Comparison of ENCODE assay signal across 1 cellular context in the genomic region with DNA sequence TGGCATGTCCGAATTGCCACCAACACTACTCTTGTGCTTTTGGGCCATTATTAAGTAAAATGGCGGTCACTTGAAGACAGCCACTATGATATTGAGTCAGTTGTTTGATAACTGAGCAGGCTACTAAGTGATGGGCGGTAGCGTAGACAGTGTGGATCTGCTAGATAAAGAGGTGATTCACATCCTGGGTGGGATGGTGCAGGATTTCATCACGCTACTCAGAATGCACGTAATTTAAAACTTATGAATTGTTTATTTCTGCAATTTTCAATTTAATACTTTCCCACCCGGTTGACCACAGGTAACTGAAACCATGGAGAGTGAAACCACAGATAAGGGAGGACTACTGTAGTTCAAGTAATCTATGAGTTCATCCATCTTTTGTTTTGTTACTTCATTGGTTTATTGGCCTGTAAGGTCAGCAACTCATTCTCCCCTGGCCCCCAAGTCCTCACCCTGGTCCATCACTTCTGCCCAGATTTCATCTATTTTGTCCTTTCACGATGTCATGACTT.
A peak's percentile ranks its signal among the peaks of the same experiment; 100 is the strongest.
TF ChIP-seq lines count a peak whose summit lies in the region.

No MANE protein-coding gene starts in this region.

TF ChIP-seq in K562, 482 proteins besides CTCF, POLR2A, EP300 and RAD21 (continued from another document and continues in another):
- TF ChIP-seq, protein P1, sequence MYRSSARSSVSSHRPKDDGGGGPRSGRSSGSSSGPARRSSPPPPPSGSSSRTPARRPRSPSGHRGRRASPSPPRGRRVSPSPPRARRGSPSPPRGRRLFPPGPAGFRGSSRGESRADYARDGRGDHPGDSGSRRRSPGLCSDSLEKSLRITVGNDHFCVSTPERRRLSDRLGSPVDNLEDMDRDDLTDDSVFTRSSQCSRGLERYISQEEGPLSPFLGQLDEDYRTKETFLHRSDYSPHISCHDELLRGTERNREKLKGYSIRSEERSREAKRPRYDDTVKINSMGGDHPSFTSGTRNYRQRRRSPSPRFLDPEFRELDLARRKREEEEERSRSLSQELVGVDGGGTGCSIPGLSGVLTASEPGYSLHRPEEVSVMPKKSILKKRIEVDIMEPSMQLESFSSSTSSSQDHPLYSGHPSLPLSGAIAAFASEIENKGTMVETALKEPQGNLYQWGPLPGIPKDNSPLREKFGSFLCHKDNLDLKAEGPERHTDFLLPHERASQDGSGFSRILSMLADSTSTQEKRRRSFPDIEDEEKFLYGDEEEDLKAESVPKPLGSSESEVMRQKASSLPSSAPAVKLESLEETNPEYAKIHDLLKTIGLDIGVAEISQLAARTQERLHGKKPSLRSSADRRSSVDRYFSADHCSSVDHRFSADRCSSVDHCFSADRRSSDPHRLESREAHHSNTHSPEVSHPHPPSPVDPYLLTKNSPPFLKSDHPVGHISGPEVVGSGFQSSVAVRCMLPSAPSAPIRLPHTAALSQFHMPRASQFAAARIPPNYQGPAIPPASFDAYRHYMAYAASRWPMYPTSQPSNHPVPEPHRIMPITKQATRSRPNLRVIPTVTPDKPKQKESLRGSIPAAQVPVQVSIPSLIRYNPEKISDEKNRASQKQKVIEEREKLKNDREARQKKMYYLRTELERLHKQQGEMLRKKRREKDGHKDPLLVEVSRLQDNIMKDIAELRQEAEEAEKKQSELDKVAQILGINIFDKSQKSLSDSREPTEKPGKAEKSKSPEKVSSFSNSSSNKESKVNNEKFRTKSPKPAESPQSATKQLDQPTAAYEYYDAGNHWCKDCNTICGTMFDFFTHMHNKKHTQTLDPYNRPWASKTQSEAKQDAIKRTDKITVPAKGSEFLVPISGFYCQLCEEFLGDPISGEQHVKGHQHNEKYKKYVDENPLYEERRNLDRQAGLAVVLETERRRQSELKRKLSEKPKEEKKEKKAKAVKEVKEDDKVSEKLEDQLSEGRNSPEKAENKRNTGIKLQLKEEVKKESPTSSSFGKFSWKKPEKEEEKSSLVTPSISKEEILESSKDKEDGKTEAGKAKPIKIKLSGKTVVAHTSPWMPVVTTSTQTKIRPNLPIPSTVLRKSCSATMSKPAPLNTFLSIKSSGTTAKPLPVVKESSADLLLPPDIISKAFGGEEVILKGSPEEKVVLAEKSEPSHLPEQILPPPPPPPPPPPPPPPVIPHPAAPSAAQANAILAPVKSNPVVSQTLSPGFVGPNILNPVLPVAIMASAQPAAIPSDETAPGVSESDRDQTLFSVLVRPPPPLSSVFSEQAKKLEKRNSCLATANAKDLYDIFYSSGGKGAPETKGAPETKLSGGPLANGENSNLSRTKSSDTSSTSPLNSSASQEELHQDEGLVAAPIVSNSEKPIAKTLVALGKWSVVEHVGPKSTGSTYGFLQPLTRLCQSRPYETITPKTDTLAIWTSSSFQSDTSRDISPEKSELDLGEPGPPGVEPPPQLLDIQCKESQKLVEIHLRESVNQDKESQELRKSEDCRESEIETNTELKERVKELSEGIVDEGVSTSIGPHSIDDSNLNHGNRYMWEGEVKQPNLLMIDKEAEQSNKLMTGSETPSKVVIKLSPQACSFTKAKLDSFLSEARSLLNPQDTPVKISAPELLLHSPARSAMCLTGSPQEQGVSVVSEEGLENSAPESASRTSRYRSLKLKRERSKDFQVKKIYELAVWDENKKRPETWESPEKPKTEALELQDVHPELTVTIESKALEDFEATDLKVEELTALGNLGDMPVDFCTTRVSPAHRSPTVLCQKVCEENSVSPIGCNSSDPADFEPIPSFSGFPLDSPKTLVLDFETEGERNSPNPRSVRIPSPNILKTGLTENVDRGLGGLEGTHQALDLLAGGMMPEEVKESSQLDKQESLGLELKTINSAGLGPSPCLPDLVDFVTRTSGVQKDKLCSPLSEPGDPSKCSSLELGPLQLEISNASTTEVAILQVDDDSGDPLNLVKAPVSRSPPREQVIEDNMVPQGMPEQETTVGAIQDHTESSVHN (IDR thresholded peaks at IDR 0.05; ENCODE audit: borderline replicate concordance in 1 of 2, low read depth in 1 of 2) = 0 out of 4 replicates have a peak, but pooled peaks of 1 of the 2 experiments have one; percentile 49
- peak in 1 of 2 experiments; percentile 40; a peak in 1 of 4 replicates for TF ChIP-seq KDM1A (IDR thresholded peaks at IDR 0.05)
- TF ChIP-seq TAL1 (IDR thresholded peaks at IDR 0.05) = peak; percentile 57; the same call in 1 of the 2 replicates
- TF ChIP-seq, protein P2, sequence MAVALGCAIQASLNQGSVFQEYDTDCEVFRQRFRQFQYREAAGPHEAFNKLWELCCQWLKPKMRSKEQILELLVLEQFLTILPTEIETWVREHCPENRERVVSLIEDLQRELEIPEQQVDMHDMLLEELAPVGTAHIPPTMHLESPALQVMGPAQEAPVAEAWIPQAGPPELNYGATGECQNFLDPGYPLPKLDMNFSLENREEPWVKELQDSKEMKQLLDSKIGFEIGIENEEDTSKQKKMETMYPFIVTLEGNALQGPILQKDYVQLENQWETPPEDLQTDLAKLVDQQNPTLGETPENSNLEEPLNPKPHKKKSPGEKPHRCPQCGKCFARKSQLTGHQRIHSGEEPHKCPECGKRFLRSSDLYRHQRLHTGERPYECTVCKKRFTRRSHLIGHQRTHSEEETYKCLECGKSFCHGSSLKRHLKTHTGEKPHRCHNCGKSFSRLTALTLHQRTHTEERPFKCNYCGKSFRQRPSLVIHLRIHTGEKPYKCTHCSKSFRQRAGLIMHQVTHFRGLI (CRISPR knock-in tag; IDR thresholded peaks at IDR 0.05) = no peak
- TF ChIP-seq LEF1 (IDR thresholded peaks at IDR 0.05) = peak; percentile 22; the same call in 1 of the 2 replicates
- TF ChIP-seq SAFB2 (IDR thresholded peaks at IDR 0.05; ENCODE audit: borderline replicate concordance, low read depth, low read length, severe bottlenecking) = no peak
- TF ChIP-seq, protein P3, sequence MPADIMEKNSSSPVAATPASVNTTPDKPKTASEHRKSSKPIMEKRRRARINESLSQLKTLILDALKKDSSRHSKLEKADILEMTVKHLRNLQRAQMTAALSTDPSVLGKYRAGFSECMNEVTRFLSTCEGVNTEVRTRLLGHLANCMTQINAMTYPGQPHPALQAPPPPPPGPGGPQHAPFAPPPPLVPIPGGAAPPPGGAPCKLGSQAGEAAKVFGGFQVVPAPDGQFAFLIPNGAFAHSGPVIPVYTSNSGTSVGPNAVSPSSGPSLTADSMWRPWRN (IDR thresholded peaks at IDR 0.05; ENCODE audit: low read depth) = 0 out of 2 replicates have a peak, but pooled peaks have one; percentile 22
- TF ChIP-seq EGR1 (conservative IDR thresholded peaks at IDR 0.05) = 0 out of 2 replicates have a peak, but pooled peaks have one; percentile 18
- TF ChIP-seq ZNF311 (CRISPR knock-in tag; IDR thresholded peaks at IDR 0.05) = no peak
- peak in 1 of 3 experiments; percentile 75 for TF ChIP-seq YY1 (IDR thresholded peaks at IDR 0.05; ENCODE audit: borderline replicate concordance in 1 of 3, control insufficient read depth in 1 of 3, extremely low read depth in 1 of 3, insufficient read depth in 3 of 3, insufficient read length in 1 of 3, insufficient replicate concordance in 2 of 3, low read depth in 1 of 3, low read length in 2 of 3)
- TF ChIP-seq ELF4 (CRISPR knock-in tag; IDR thresholded peaks at IDR 0.05) = no peak
- peak; percentile 66 for TF ChIP-seq SOX6 (IDR thresholded peaks at IDR 0.05)
- TF ChIP-seq CEBPB (tag; IDR thresholded peaks at IDR 0.05) = peak; percentile 52
- no peak for TF ChIP-seq POLR2B (IDR thresholded peaks at IDR 0.05; ENCODE audit: low read depth, partially characterized antibody)
- TF ChIP-seq CREM (IDR thresholded peaks at IDR 0.05; ENCODE audit: low read depth) = peak; percentile 62
- TF ChIP-seq JUND (IDR thresholded peaks at IDR 0.05; ENCODE audit: borderline replicate concordance, low read depth, low read length) = peak; percentile 95
- TF ChIP-seq JUND (tag; IDR thresholded peaks at IDR 0.05; ENCODE audit: borderline replicate concordance, low read depth, low read length) = peak; percentile 65; the same call in 1 of the 3 replicates
- TF ChIP-seq, protein P4, sequence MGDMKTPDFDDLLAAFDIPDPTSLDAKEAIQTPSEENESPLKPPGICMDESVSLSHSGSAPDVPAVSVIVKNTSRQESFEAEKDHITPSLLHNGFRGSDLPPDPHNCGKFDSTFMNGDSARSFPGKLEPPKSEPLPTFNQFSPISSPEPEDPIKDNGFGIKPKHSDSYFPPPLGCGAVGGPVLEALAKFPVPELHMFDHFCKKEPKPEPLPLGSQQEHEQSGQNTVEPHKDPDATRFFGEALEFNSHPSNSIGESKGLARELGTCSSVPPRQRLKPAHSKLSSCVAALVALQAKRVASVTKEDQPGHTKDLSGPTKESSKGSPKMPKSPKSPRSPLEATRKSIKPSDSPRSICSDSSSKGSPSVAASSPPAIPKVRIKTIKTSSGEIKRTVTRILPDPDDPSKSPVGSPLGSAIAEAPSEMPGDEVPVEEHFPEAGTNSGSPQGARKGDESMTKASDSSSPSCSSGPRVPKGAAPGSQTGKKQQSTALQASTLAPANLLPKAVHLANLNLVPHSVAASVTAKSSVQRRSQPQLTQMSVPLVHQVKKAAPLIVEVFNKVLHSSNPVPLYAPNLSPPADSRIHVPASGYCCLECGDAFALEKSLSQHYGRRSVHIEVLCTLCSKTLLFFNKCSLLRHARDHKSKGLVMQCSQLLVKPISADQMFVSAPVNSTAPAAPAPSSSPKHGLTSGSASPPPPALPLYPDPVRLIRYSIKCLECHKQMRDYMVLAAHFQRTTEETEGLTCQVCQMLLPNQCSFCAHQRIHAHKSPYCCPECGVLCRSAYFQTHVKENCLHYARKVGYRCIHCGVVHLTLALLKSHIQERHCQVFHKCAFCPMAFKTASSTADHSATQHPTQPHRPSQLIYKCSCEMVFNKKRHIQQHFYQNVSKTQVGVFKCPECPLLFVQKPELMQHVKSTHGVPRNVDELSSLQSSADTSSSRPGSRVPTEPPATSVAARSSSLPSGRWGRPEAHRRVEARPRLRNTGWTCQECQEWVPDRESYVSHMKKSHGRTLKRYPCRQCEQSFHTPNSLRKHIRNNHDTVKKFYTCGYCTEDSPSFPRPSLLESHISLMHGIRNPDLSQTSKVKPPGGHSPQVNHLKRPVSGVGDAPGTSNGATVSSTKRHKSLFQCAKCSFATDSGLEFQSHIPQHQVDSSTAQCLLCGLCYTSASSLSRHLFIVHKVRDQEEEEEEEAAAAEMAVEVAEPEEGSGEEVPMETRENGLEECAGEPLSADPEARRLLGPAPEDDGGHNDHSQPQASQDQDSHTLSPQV (IDR thresholded peaks at IDR 0.05) = peak; percentile 69; the same call in 1 of the 2 replicates
- no peak for TF ChIP-seq NR2C2 (CRISPR knock-in tag; IDR thresholded peaks at IDR 0.05)
- peak; percentile 60; the same call in 1 of the 2 replicates for TF ChIP-seq NR2C2 (tag; IDR thresholded peaks at IDR 0.05)
- TF ChIP-seq, protein P5, sequence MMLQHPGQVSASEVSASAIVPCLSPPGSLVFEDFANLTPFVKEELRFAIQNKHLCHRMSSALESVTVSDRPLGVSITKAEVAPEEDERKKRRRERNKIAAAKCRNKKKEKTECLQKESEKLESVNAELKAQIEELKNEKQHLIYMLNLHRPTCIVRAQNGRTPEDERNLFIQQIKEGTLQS (IDR thresholded peaks at IDR 0.05) = peak; percentile 93
- TF ChIP-seq, protein P5 (CRISPR knock-in tag; conservative IDR thresholded peaks at IDR 0.05) = no peak
- TF ChIP-seq, protein P6, sequence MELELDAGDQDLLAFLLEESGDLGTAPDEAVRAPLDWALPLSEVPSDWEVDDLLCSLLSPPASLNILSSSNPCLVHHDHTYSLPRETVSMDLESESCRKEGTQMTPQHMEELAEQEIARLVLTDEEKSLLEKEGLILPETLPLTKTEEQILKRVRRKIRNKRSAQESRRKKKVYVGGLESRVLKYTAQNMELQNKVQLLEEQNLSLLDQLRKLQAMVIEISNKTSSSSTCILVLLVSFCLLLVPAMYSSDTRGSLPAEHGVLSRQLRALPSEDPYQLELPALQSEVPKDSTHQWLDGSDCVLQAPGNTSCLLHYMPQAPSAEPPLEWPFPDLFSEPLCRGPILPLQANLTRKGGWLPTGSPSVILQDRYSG (tag; conservative IDR thresholded peaks at IDR 0.05; ENCODE audit: low read depth) = no peak
- TF ChIP-seq ZNF324 (CRISPR knock-in tag; IDR thresholded peaks at IDR 0.05) = no peak
- peak in 1 of 2 experiments; percentile 57; a peak in 1 of 4 replicates for TF ChIP-seq RCOR1 (IDR thresholded peaks at IDR 0.05; ENCODE audit: borderline replicate concordance in 1 of 2, low read depth in 2 of 2, low read length in 2 of 2)
- TF ChIP-seq ARNT (IDR thresholded peaks at IDR 0.05) = no peak
- TF ChIP-seq NFXL1 (CRISPR knock-in tag; IDR thresholded peaks at IDR 0.05) = no peak
- TF ChIP-seq CHD2 (IDR thresholded peaks at IDR 0.05; ENCODE audit: low read depth, low read length) = no peak
- TF ChIP-seq ZFP30 (CRISPR knock-in tag; IDR thresholded peaks at IDR 0.05; ENCODE audit: borderline replicate concordance) = no peak
- no peak for TF ChIP-seq SMAD3 (CRISPR knock-in tag; conservative IDR thresholded peaks at IDR 0.05)
- TF ChIP-seq, protein P7, sequence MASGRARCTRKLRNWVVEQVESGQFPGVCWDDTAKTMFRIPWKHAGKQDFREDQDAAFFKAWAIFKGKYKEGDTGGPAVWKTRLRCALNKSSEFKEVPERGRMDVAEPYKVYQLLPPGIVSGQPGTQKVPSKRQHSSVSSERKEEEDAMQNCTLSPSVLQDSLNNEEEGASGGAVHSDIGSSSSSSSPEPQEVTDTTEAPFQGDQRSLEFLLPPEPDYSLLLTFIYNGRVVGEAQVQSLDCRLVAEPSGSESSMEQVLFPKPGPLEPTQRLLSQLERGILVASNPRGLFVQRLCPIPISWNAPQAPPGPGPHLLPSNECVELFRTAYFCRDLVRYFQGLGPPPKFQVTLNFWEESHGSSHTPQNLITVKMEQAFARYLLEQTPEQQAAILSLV (tag; IDR thresholded peaks at IDR 0.05) = peak; percentile 31; the same call in 1 of the 2 replicates
- no peak for TF ChIP-seq NR2C1 (IDR thresholded peaks at IDR 0.05)
- TF ChIP-seq NR2C1 (tag; IDR thresholded peaks at IDR 0.05) = 0 out of 2 replicates have a peak, but pooled peaks have one; percentile 22
